In the genomic region with DNA sequence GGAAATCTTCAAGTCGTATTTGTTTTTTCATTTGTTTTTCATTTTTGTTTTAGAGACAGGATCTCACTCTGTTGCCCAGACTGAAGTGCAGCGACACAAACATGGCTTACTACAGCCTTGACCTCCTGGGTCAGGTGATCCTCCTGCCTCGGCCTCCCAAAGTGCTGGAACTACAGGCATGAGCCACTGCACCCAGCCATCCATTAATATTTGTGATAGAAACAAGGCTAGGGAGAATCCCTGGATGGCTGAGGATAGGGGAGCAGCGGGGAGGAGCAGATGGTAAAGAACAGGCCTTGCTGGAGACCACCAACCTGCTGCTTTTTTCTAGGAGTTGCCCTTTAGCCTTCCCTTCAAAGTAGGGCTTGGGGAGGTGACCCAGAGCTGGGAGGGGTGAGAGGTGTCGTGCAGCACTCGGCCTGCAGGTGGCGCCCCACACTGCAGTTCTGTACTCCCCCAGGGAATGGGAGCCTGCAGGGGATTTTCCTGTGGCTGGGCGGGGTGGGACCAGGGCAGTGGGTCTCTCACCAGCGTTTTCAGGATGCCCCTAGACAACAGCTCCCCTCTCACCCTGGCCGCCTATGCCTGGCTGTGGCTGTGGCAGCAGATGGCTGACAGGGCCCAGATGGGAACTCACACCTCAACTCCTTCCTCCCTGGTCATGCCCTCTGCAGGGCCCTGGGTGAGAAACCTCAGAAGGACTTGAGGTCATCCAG, we compare ENCODE assay signal across 8 cellular contexts. TPM values are rescaled to one million over a fixed set of nuclear protein-coding genes. Genes with fewer than 3 reads are reported as not detected.
DNase-seq lines count a peak whose midpoint lies in the region; ATAC-seq and TF ChIP-seq lines count a peak whose summit lies in the region.

No MANE protein-coding gene starts in this region.

- in situ Hi-C loops in G401 (cut with HindIII; ENCODE audit: low sequenced_read_pairs) (no loop called here), SK-MEL-5 (cut with HindIII; ENCODE audit: low pct_unique_long_range_greater_than_20kb, low sequenced_read_pairs) (no loop called here)

- no peaks in the 10 kb centered on the region for H3K4me1 ChIP-seq in vagina

- H3K4me3 ChIP-seq in vagina: no peak overlapping the region

- no peaks in the 10 kb centered on the region for H3K36me3 ChIP-seq in vagina

- TF ChIP-seq CTCF in glutamatergic neuron (IDR thresholded peaks at IDR 0.05; ENCODE audit: partially characterized antibody, unreplicated experiment): peak; percentile 95
- peak; percentile 98 for TF ChIP-seq CTCF in progenitor cell of endocrine pancreas (IDR thresholded peaks at IDR 0.05; ENCODE audit: unreplicated experiment)
- TF ChIP-seq CTCF in vagina (IDR thresholded peaks at IDR 0.05): peak; percentile 47 to 89 (median 85)

- H3K4me1 Mint-ChIP-seq in glutamatergic neuron (ENCODE audit: low read depth, unreplicated experiment) (peaks cover 2% of the 10 kb centered on the region), progenitor cell of endocrine pancreas (ENCODE audit: low read depth) (no peaks in the 10 kb centered on the region)

- TF ChIP-seq POLR2A in vagina (IDR thresholded peaks at IDR 0.05): no peak

- H3K9me3 Mint-ChIP-seq in glutamatergic neuron (ENCODE audit: unreplicated experiment) (no peaks in the 10 kb centered on the region), progenitor cell of endocrine pancreas (ENCODE audit: low read depth) (no peaks in the 10 kb centered on the region)

- no peaks in the 10 kb centered on the region for H3K27me3 Mint-ChIP-seq in glutamatergic neuron (ENCODE audit: unreplicated experiment)
- H3K27me3 Mint-ChIP-seq in progenitor cell of endocrine pancreas: peaks cover 22% of the 10 kb centered on the region

- H3K4me3 Mint-ChIP-seq in glutamatergic neuron (ENCODE audit: unreplicated experiment): no peak overlapping the region
- H3K4me3 Mint-ChIP-seq in progenitor cell of endocrine pancreas (ENCODE audit: low read depth): no peak overlapping the region

- no peaks in the 10 kb centered on the region for H3K27me3 ChIP-seq in vagina

- no peak overlapping the region for H3K27ac Mint-ChIP-seq in glutamatergic neuron (ENCODE audit: unreplicated experiment)
- no peak overlapping the region for H3K27ac Mint-ChIP-seq in progenitor cell of endocrine pancreas

- DNase-seq in G401 (ENCODE audit: low spot score) (peak; percentile 61), SK-MEL-5 (ENCODE audit: low read depth, low spot score) (peak; percentile 56), glutamatergic neuron (peak; percentile 89), progenitor cell of endocrine pancreas (ENCODE audit: low spot score, unreplicated experiment) (peak; percentile 81), vagina (ENCODE audit: extremely low spot score in 2 of 2) (no peak)
- DNase-seq in activated naive CD4-positive, alpha-beta T cell treated with Interleukin-2 at 50 U/mL for 16 hours: peak; percentile 78

- intact Hi-C loops in vagina (cut with DNase I): no loop called here

- ATAC-seq in HG03342 (IDR thresholded peaks at IDR 0.05; ENCODE audit: unreplicated experiment) (peak; percentile 56), HG02885 (IDR thresholded peaks at IDR 0.05; ENCODE audit: poor library complexity, unreplicated experiment) (no peak)

- no peaks in the 10 kb centered on the region for H3K9me3 ChIP-seq in vagina

- H3K27ac ChIP-seq in vagina: no peak overlapping the region

- H3K36me3 Mint-ChIP-seq in glutamatergic neuron (ENCODE audit: unreplicated experiment) (no peaks in the 10 kb centered on the region), progenitor cell of endocrine pancreas (ENCODE audit: insufficient read depth) (no peaks in the 10 kb centered on the region)

RNA-seq across cellular contexts. Expression of a gene that starts 12.6 kb away (rescaled TPM):
- total RNA-seq in G401 (2014; rRNA removed; shearing (Covaris generic)): 2.8 and 5.9 TPM in 2 replicates
- 0.29 TPM in 1 of 2 replicates, not detected in the other for total RNA-seq in SK-MEL-5 (2014; rRNA removed; shearing (Covaris generic))
- polyA plus RNA-seq in SK-MEL-5 (2015; cell fraction: cytosol; rRNA removed): 0.06 and 0.11 TPM in 2 replicates
- not detected in 2 replicates for polyA plus RNA-seq in SK-MEL-5 (2015; cell fraction: nucleus; rRNA removed)
- total RNA-seq in glutamatergic neuron (ENCODE audit: unreplicated experiment) (2.0 TPM), progenitor cell of endocrine pancreas (0.43 and 0.53 TPM in 2 replicates), vagina (10.3 TPM)

Comparison
In these comparisons a context has a peak if more than half of its experiments do, and no peak if none do; other contexts are left out.
1. DNase-seq: peak in G401 (single experiment), SK-MEL-5 (single experiment), activated naive CD4-positive, alpha-beta T cell treated with Interleukin-2 at 50 U/mL for 16 hours (single experiment), glutamatergic neuron (single experiment) and progenitor cell of endocrine pancreas (single experiment); none in vagina (0 of 2).
2. Peak in every context shown above with its lines, with median percentiles within 50 percentile points of each other: CTCF ChIP-seq.